Comparison of ENCODE assay signal across 8 cellular contexts in the genomic region with DNA sequence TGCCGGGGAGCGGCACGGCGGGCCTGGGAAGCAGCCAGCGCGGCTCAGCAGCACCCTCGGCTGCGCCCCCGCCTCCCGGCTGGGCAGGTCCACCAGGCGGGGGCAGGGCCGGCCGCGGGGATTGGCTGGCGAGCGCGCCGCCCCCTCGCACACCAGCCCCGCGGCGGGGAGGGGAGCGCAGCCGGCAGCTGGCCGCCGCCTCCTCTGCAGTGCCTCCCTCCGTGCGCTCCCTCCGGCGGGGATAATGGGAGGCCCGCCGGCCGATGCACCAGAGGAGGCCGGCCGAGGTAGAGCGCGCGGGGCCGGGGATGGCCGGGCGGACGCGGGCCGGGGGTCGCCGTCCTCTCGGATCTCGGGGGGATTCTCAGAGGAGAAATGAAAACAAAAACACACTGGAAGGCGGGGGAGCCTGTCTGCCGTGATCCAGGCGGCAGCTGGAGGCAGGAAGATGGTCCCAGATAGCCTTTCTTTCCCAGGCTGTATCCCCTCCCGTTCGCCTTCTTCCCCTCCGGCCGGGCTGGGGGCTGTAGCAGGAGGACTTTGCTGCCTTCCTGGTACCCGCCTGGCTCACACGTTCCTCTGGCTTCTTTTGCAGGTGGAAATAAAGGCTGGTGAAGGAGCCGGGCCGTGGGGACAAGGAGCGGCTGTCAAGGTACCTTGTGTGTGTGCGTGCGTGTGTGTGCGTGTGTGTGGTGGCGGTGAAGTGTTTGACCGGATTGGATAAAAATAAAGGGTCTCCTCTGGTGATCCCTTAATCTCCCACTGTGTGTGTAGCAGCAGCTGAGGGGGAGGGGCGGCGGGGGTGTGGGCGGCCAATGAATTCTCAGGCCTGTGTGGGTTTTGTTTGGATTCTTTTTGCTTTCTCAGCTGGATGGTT. TPM values are rescaled to one million over a fixed set of nuclear protein-coding genes. Genes with fewer than 3 reads are reported as not detected.
DNase-seq lines count a peak whose midpoint lies in the region; ATAC-seq and TF ChIP-seq lines count a peak whose summit lies in the region.

No MANE protein-coding gene starts in this region.

- peaks cover 0 to 4% (median 0%) of the 10 kb centered on the region in 9 donors for H3K36me3 ChIP-seq in heart left ventricle
- H3K36me3 ChIP-seq in parathyroid adenoma (ENCODE audit: control insufficient read depth, insufficient read depth, low read length), result no peaks in the 10 kb centered on the region
- H3K36me3 ChIP-seq in upper lobe of right lung, result no peaks in the 10 kb centered on the region

- ATAC-seq in GM21576 (IDR thresholded peaks at IDR 0.05; ENCODE audit: unreplicated experiment) (peak; percentile 79), heart left ventricle (peak; percentile 88 to 99 (median 96)), upper lobe of right lung (peak; percentile 97)
- peak; percentile 96 for ATAC-seq in activated naive CD8-positive, alpha-beta T cell treated with anti-CD3 and anti-CD28 coated beads, Interleukin-2, amount 10 ng/mL, durations not matched to agents 7 days and 5 days (ENCODE audit: low read depth)

- TF ChIP-seq POLR2A in heart left ventricle (IDR thresholded peaks at IDR 0.05), result peak; percentile 66 to 85

- H3K9ac ChIP-seq in parathyroid adenoma, result no peak overlapping the region

- H3K4me2 ChIP-seq in parathyroid adenoma (ENCODE audit: low read length), result peak overlapping the region; percentile 78

- peak; percentile 17; the same call in 1 of the 2 replicates for TF ChIP-seq RAD21 in Ishikawa (IDR thresholded peaks at IDR 0.05; ENCODE audit: low read depth)

- H3K4me1 ChIP-seq in heart left ventricle (peaks cover 0 to 77% (median 42%) of the 10 kb centered on the region in 12 donors), parathyroid adenoma (peaks cover 9% of the 10 kb centered on the region), upper lobe of right lung (peaks cover 41% of the 10 kb centered on the region)

- H2AFZ ChIP-seq in parathyroid adenoma, result peak overlapping the region; percentile 87

- H3K27ac ChIP-seq in heart left ventricle, result peak overlapping the region in 11 of 12 donors; percentile 20 to 67 (median 55)
- H3K27ac ChIP-seq in parathyroid adenoma, result no peak overlapping the region
- peak overlapping the region; percentile 60 for H3K27ac ChIP-seq in upper lobe of right lung

- WGBS in heart left ventricle, 4 donors, result 3 to 7% (median 4%) methylated on average over 18 to 68 of the region's 68 CpGs

- H3K9me3 ChIP-seq in heart left ventricle, result no peaks in the 10 kb centered on the region
- H3K9me3 ChIP-seq in parathyroid adenoma (ENCODE audit: control insufficient read depth, low read length), result no peaks in the 10 kb centered on the region
- H3K9me3 ChIP-seq in upper lobe of right lung, result no peaks in the 10 kb centered on the region

- peak in 2 of 12 donors; percentile 11 to 48 for TF ChIP-seq CTCF in heart left ventricle (IDR thresholded peaks at IDR 0.05)
- TF ChIP-seq CTCF in parathyroid adenoma (IDR thresholded peaks at IDR 0.05), result peak; percentile 31
- TF ChIP-seq CTCF in upper lobe of right lung (IDR thresholded peaks at IDR 0.05), result no peak

- DNase-seq in DMS114 treated with DMSO at 0.1 percent for 48 hours (lab: John Stamatoyannopoulos, UW; ENCODE audit: unreplicated experiment), result peak; percentile 50
- DNase-seq in SK-MEL-5 (ENCODE audit: low read depth, low spot score), result peak; percentile 69
- peak; percentile 89 for DNase-seq in activated naive CD8-positive, alpha-beta T cell treated with anti-CD3 and anti-CD28 coated beads, Interleukin-2, amount 10 ng/mL, durations not matched to agents 7 days and 5 days
- peak; percentile 90 to 94 (median 90) for DNase-seq in heart left ventricle
- DNase-seq in upper lobe of right lung, result peak; percentile 92

- peaks cover 31% of the 10 kb centered on the region for H3K79me2 ChIP-seq in parathyroid adenoma

- H3K4me3 ChIP-seq in heart left ventricle, result peak overlapping the region; percentile 45 to 78 (median 62)
- peak overlapping the region; percentile 17 for H3K4me3 ChIP-seq in parathyroid adenoma (ENCODE audit: low read depth, low read length)
- peak overlapping the region; percentile 66 for H3K4me3 ChIP-seq in upper lobe of right lung

- peaks cover 46% of the 10 kb centered on the region for H3K4me1 Mint-ChIP-seq in activated naive CD8-positive, alpha-beta T cell treated with anti-CD3 and anti-CD28 coated beads, Interleukin-2, amount 10 ng/mL, durations not matched to agents 7 days and 5 days

- H3K27me3 Mint-ChIP-seq in activated naive CD8-positive, alpha-beta T cell treated with anti-CD3 and anti-CD28 coated beads, Interleukin-2, amount 10 ng/mL, durations not matched to agents 7 days and 5 days, result no peaks in the 10 kb centered on the region

- peak overlapping the region; percentile 72 for H3K27ac Mint-ChIP-seq in activated naive CD8-positive, alpha-beta T cell treated with anti-CD3 and anti-CD28 coated beads, Interleukin-2, amount 10 ng/mL, durations not matched to agents 7 days and 5 days

- peaks cover 9% of the 10 kb centered on the region for H3K36me3 Mint-ChIP-seq in activated naive CD8-positive, alpha-beta T cell treated with anti-CD3 and anti-CD28 coated beads, Interleukin-2, amount 10 ng/mL, durations not matched to agents 7 days and 5 days

- intact Hi-C loops in heart left ventricle (cut with DNase I), result loop anchor here in 5 of 10 donors (5.0 to 10.0 kb wide), 5 partner anchors 72 to 142 kb away; partner anchors contain the start of genes DGUOK (in 2 of the 5) and BOLA3 (in 1 of the 5)
- intact Hi-C loops in upper lobe of right lung (cut with DNase I), result no loop called here

- in situ Hi-C loops in SK-MEL-5 (cut with HindIII; ENCODE audit: low pct_unique_long_range_greater_than_20kb, low sequenced_read_pairs), result no loop called here

- H3K27me3 ChIP-seq in heart left ventricle (no peaks in the 10 kb centered on the region), parathyroid adenoma (ENCODE audit: control insufficient read depth, insufficient read depth, low read length) (no peaks in the 10 kb centered on the region), upper lobe of right lung (no peaks in the 10 kb centered on the region)

- POLR2A ChIA-PET in activated naive CD8-positive, alpha-beta T cell treated with anti-CD3 and anti-CD28 coated beads, Interleukin-2, amount 10 ng/mL, durations not matched to agents 7 days and 5 days (lab: Charles Lee), result interaction anchor here (0.6 to 2.5 kb wide), 2 partner anchors 15 to 42 kb away, joined by 3 to 9 read pairs; no protein-coding TSS in a partner anchor

- peak overlapping the region; percentile 80 for H3K4me3 Mint-ChIP-seq in activated naive CD8-positive, alpha-beta T cell treated with anti-CD3 and anti-CD28 coated beads, Interleukin-2, amount 10 ng/mL, durations not matched to agents 7 days and 5 days

- no peaks in the 10 kb centered on the region for H3K9me3 Mint-ChIP-seq in activated naive CD8-positive, alpha-beta T cell treated with anti-CD3 and anti-CD28 coated beads, Interleukin-2, amount 10 ng/mL, durations not matched to agents 7 days and 5 days

- TF ChIP-seq EP300 in Ishikawa (IDR thresholded peaks at IDR 0.05; ENCODE audit: borderline replicate concordance), result no peak

TF ChIP-seq in Ishikawa, 13 proteins besides CTCF, POLR2A, EP300 and RAD21 (continues in another document):
- TF ChIP-seq EGR1 (IDR thresholded peaks at IDR 0.05) (peak; percentile 51; the same call in 1 of the 2 replicates), REST (IDR thresholded peaks at IDR 0.05; ENCODE audit: low read depth) (no peak), TCF12 (IDR thresholded peaks at IDR 0.05; ENCODE audit: low read depth) (no peak), NFIC (IDR thresholded peaks at IDR 0.05) (peak; percentile 16; the same call in 1 of the 2 replicates), FOXM1 (IDR thresholded peaks at IDR 0.05; ENCODE audit: borderline replicate concordance, low read depth) (no peak), CEBPB (IDR thresholded peaks at IDR 0.05) (no peak)
- TF ChIP-seq, protein P1, sequence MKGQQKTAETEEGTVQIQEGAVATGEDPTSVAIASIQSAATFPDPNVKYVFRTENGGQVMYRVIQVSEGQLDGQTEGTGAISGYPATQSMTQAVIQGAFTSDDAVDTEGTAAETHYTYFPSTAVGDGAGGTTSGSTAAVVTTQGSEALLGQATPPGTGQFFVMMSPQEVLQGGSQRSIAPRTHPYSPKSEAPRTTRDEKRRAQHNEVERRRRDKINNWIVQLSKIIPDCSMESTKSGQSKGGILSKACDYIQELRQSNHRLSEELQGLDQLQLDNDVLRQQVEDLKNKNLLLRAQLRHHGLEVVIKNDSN (IDR thresholded peaks at IDR 0.05), result no peak

RNA-seq across cellular contexts. Expression of gene TET3, which starts 18.0 kb away (rescaled TPM):
- 2.6 and 2.7 TPM in 2 replicates for total RNA-seq in SK-MEL-5 (2014; rRNA removed; shearing (Covaris generic))
- 2.9 and 4.5 TPM in 2 replicates for polyA plus RNA-seq in SK-MEL-5 (2015; cell fraction: cytosol; rRNA removed)
- polyA plus RNA-seq in SK-MEL-5 (2015; cell fraction: nucleus; rRNA removed), result 15.8 and 16.4 TPM in 2 replicates
- total RNA-seq in activated naive CD8-positive, alpha-beta T cell treated with anti-CD3 and anti-CD28 coated beads, Interleukin-2, amount 10 ng/mL, durations not matched to agents 7 days and 5 days, result 10 to 100 TPM; 19.9 to 21.0 TPM
- 10 to 100 TPM in 1 of 9 donors, 1 to 10 TPM in 8; 1.8 to 12.6 (median 2.5) TPM for total RNA-seq in heart left ventricle
- 1 to 10 TPM; 1.2 to 4.2 TPM for polyA plus RNA-seq in heart left ventricle
- total RNA-seq in upper lobe of right lung, result 19.9 TPM
